In genomic region chr13:51801631-51802099, GRCh38 we compare ENCODE assay signal across 8 cellular contexts. TPM values are rescaled to one million over a fixed set of nuclear protein-coding genes. Genes with fewer than 3 reads are reported as not detected.
DNase-seq lines count a peak whose midpoint lies in the region; ATAC-seq lines count a peak whose summit lies in the region.

No MANE protein-coding gene starts in this region.

- peak overlapping the region; percentile 96 for H3K27ac ChIP-seq in CD4-positive, alpha-beta memory T cell (ENCODE audit: low read depth, low read length)

- POLR2A ChIA-PET in CD4-positive, alpha-beta memory T cell (lab: Charles Lee; ENCODE audit: partially characterized antibody) = interaction anchor here (0.6 to 14.5 kb wide), 5 partner anchors 22 to 393 kb away, joined by 3 to 288 read pairs (median 15); partner anchors contain the start of gene INTS6

- peak overlapping the region in 7 of 8 donors; percentile 91 to 98 (median 95) for H3K4me3 Mint-ChIP-seq in CD4-positive, alpha-beta memory T cell
- H3K4me3 Mint-ChIP-seq in naive B cell = peak overlapping the region in 2 of 8 donors; percentile 6 to 86

- CTCF ChIA-PET in CD4-positive, alpha-beta memory T cell (lab: Charles Lee; ENCODE audit: partially characterized antibody) = interaction anchor here (1.0 to 8.2 kb wide), 8 partner anchors 12 to 380 kb away, joined by 3 to 67 read pairs (median 5); partner anchors contain the start of gene INTS6

- H3K4me1 Mint-ChIP-seq in CD4-positive, alpha-beta memory T cell = peaks cover 36 to 59% (median 48%) of the 10 kb centered on the region in 4 donors
- peaks cover 23 to 44% (median 36%) of the 10 kb centered on the region in 3 donors for H3K4me1 Mint-ChIP-seq in naive B cell

- intact Hi-C loops in CD4-positive, alpha-beta memory T cell (cut with micrococcal nuclease) = loop anchor here (2.0 kb wide), 1 partner anchor 37 kb away; no protein-coding TSS in a partner anchor

- H3K9me3 Mint-ChIP-seq in CD4-positive, alpha-beta memory T cell = peaks cover 0 to 7% (median 0%) of the 10 kb centered on the region in 8 donors
- no peaks in the 10 kb centered on the region for H3K9me3 Mint-ChIP-seq in naive B cell

- H3K9me3 ChIP-seq in CD4-positive, alpha-beta memory T cell (ENCODE audit: control insufficient read depth in 1 of 2, low read length in 2 of 2) = no peaks in the 10 kb centered on the region
- H3K9me3 ChIP-seq in endocrine pancreas (ENCODE audit: control insufficient read depth, low read length) = no peaks in the 10 kb centered on the region

- H3K27me3 Mint-ChIP-seq in CD4-positive, alpha-beta memory T cell = no peaks in the 10 kb centered on the region
- H3K27me3 Mint-ChIP-seq in naive B cell = no peaks in the 10 kb centered on the region

- H3K27me3 ChIP-seq in CD4-positive, alpha-beta memory T cell (ENCODE audit: insufficient read depth, low read length) = no peaks in the 10 kb centered on the region
- H3K27me3 ChIP-seq in endocrine pancreas (ENCODE audit: control insufficient read depth, insufficient read depth, low read length) = no peaks in the 10 kb centered on the region

- no peak for ATAC-seq in naive B cell (ENCODE audit: low read depth in 2 of 2)
- ATAC-seq in HG02623 (IDR thresholded peaks at IDR 0.05; ENCODE audit: unreplicated experiment) = no peak
- ATAC-seq in HG03439 (IDR thresholded peaks at IDR 0.05; ENCODE audit: unreplicated experiment) = no peak

- no peak for DNase-seq in CD4-positive, alpha-beta memory T cell
- DNase-seq in NCI-H345 treated with DMSO at 0.1 percent for 48 hours (lab: John Stamatoyannopoulos, UW; ENCODE audit: unreplicated experiment) = peak; percentile 83
- no peak for DNase-seq in naive B cell
- DNase-seq in GF-D8 (lab: John Stamatoyannopoulos, UW) = no peak
- no peak for DNase-seq in NOMO-1 treated with DMSO at 0.1 percent for 48 hours (lab: John Stamatoyannopoulos, UW; ENCODE audit: unreplicated experiment)

- H3K36me3 Mint-ChIP-seq in CD4-positive, alpha-beta memory T cell = peaks cover 6 to 31% of the 10 kb centered on the region in 2 donors
- no peaks in the 10 kb centered on the region for H3K36me3 Mint-ChIP-seq in naive B cell

- peak overlapping the region; percentile 5 for H3K9ac ChIP-seq in endocrine pancreas (ENCODE audit: control insufficient read depth, insufficient read depth, low read length)

- H3K27ac Mint-ChIP-seq in CD4-positive, alpha-beta memory T cell = peak overlapping the region; percentile 98 to 100 (median 100)
- peak overlapping the region; percentile 28 to 100 (median 78) for H3K27ac Mint-ChIP-seq in naive B cell

- H3K4me3 ChIP-seq in CD4-positive, alpha-beta memory T cell (ENCODE audit: low read length in 2 of 2) = no peak overlapping the region
- no peak overlapping the region for H3K4me3 ChIP-seq in endocrine pancreas (ENCODE audit: control insufficient read depth, insufficient read depth, low read length)

- H3K4me1 ChIP-seq in CD4-positive, alpha-beta memory T cell (ENCODE audit: insufficient read depth, low read length) = peaks cover 45% of the 10 kb centered on the region
- no peaks in the 10 kb centered on the region for H3K4me1 ChIP-seq in endocrine pancreas (ENCODE audit: control insufficient read depth, insufficient read depth, low read length)

- peaks cover 4% of the 10 kb centered on the region for H3K36me3 ChIP-seq in CD4-positive, alpha-beta memory T cell (ENCODE audit: insufficient read depth, low read length)
- no peaks in the 10 kb centered on the region for H3K36me3 ChIP-seq in endocrine pancreas (ENCODE audit: control insufficient read depth, insufficient read depth, low read length)

RNA-seq across cellular contexts. Expression of gene DHRS12, which starts 2.3 kb away (rescaled TPM):
- 10 to 100 TPM; 23.6 to 24.3 TPM for total RNA-seq in CD4-positive, alpha-beta memory T cell
- polyA plus RNA-seq in CD4-positive, alpha-beta memory T cell = 10 to 100 TPM; 37.1 to 38.9 TPM
- 10 to 100 TPM; 18.5 to 26.6 (median 22.3) TPM for polyA plus RNA-seq in naive B cell (ENCODE audit: low read depth in 6 of 6)

RNA-seq across cellular contexts. Expression of gene TMEM272, which starts 43.3 kb away (rescaled TPM):
- total RNA-seq in CD4-positive, alpha-beta memory T cell = 1 to 10 TPM; 7.9 to 9.0 TPM
- polyA plus RNA-seq in CD4-positive, alpha-beta memory T cell = under 1 TPM in 1 of 2 donors, not detected in 1; 0.41 TPM
- under 1 TPM in 2 of 6 donors, not detected in 4; 0.09 to 0.11 TPM for polyA plus RNA-seq in naive B cell (ENCODE audit: low read depth in 6 of 6)
